ENCODE assay signal across 1 cellular context in genomic region chr2:120344991-120345975, GRCh38.
TF ChIP-seq lines count a peak whose summit lies in the region.

No MANE protein-coding gene starts in this region.

TF ChIP-seq in H1, 55 proteins besides CTCF, POLR2A, EP300 and RAD21 (continued from another document):
- TF ChIP-seq BCL11A (IDR thresholded peaks at IDR 0.05; ENCODE audit: low read depth in 2 of 2, low read length in 2 of 2) = no peak
- TF ChIP-seq RFX5 (IDR thresholded peaks at IDR 0.05; ENCODE audit: borderline replicate concordance, low read depth, low read length) = no peak
- TF ChIP-seq FOSL1 (IDR thresholded peaks at IDR 0.05; ENCODE audit: insufficient read depth, low read depth, low read length) = no peak
- no peak for TF ChIP-seq HDAC2 (IDR thresholded peaks at IDR 0.05; ENCODE audit: borderline replicate concordance in 1 of 2, low read depth in 2 of 2, low read length in 2 of 2)
- TF ChIP-seq CHD1 (IDR thresholded peaks at IDR 0.05; ENCODE audit: low read depth, low read length) = no peak
- TF ChIP-seq RXRA (IDR thresholded peaks at IDR 0.05; ENCODE audit: insufficient read depth, low read depth, low read length) = no peak
- TF ChIP-seq RNF2 (IDR thresholded peaks at IDR 0.05; ENCODE audit: borderline replicate concordance, low read depth, low read length, missing control alignments, poor library complexity, severe bottlenecking) = peak; percentile 67
- no peak for TF ChIP-seq ATF2 (IDR thresholded peaks at IDR 0.05; ENCODE audit: low read length)
- TF ChIP-seq TBP (IDR thresholded peaks at IDR 0.05; ENCODE audit: low read depth, low read length) = no peak
